In genomic region chr1:81379430-81379829, GRCh38 we compare ENCODE assay signal across 1 cellular context.
TF ChIP-seq lines count a peak whose summit lies in the region.

No MANE protein-coding gene starts in this region.

TF ChIP-seq in GM23338, 12 proteins besides CTCF, POLR2A, EP300 and RAD21 (continued from another document):
- TF ChIP-seq ZNF462 (CRISPR knock-in tag; IDR thresholded peaks at IDR 0.05) (no peak), EZH2 (IDR thresholded peaks at IDR 0.05; ENCODE audit: low read depth, unreplicated experiment) (no peak), EZH2phosphoT487 (IDR thresholded peaks at IDR 0.05; ENCODE audit: unreplicated experiment) (no peak)
